30 cellular contexts compared by ENCODE assay signal in the genomic region with DNA sequence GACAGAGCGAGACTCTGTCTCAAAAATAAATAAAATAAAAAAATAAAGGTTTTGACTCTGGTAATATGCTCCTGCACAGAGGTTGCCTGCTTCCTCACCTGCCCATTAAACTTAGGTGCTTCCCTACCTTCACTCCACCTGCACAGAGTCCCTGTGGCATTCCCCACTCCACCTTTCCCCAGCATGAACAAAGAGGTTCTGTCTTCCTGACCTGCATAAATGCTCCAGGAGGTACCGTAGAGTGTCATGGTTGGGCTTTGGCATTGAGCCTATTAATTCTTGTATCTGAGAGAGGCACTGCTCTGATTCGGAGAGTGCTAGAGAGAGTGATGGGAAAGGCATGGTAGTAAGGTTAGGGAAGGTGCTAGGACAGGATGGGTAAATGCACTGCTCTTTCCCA. TPM values are rescaled to one million over a fixed set of nuclear protein-coding genes. Genes with fewer than 3 reads are reported as not detected.
A peak's percentile ranks its signal among the peaks of the same experiment; 100 is the strongest.
DNase-seq lines count a peak whose midpoint lies in the region; ATAC-seq and TF ChIP-seq lines count a peak whose summit lies in the region.
"Had no signal": no experiment of that assay in that cellular context is flagged by ENCODE, and none has a peak within 500 bp of the region (broad histone marks: within the 10 kb centered on the region; RNA-seq: fewer than 3 reads in every experiment).

No MANE protein-coding gene starts in this region.

- H3K4me1 ChIP-seq in body of pancreas (peaks cover 15% of the 10 kb centered on the region), neuronal stem cell (ENCODE audit: control insufficient read depth in 2 of 2, insufficient read depth in 1 of 2, low read depth in 1 of 2, low read length in 2 of 2) (peaks cover 5 to 21% of the 10 kb centered on the region in 2 donors)
- H3K4me1 ChIP-seq: HAP-1 had no signal

- ATAC-seq in body of pancreas (peak; percentile 73), GM19463 (IDR thresholded peaks at IDR 0.05; ENCODE audit: unreplicated experiment) (no peak), HG02571 (IDR thresholded peaks at IDR 0.05; ENCODE audit: unreplicated experiment) (no peak)
- ATAC-seq: esophagus mucosa, left lung, psoas muscle, sciatic nerve had no signal

- H3K27me3 Mint-ChIP-seq in T-helper 1 cell treated with Interleukin-12 subunit alpha and Interleukin-12 subunit beta and Interleukin-4 antibody, amounts not matched to agents 30 μg/mL and 1 μg/mL, for 36 hours (ENCODE audit: low read depth): no peaks in the 10 kb centered on the region
- H3K27me3 Mint-ChIP-seq: activated naive CD4-positive, alpha-beta T cell treated with anti-CD3 and anti-CD28 coated beads, Interleukin-2, amount 10 ng/mL, durations not matched to agents 7 days and 5 days; dendritic cell treated with granulocyte-macrophage colony-stimulating factor and Interleukin-4, amounts not matched to agents 40 ng/mL and 50 ng/mL, for 4 days had no signal

- H3K9me3 Mint-ChIP-seq in T-helper 1 cell treated with Interleukin-12 subunit alpha and Interleukin-12 subunit beta and Interleukin-4 antibody, amounts not matched to agents 30 μg/mL and 1 μg/mL, for 36 hours: no peaks in the 10 kb centered on the region
- H3K9me3 Mint-ChIP-seq: activated naive CD4-positive, alpha-beta T cell treated with anti-CD3 and anti-CD28 coated beads, Interleukin-2, amount 10 ng/mL, durations not matched to agents 7 days and 5 days; activated T-helper 1 cell treated with anti-CD3 and anti-CD28 coated beads, Interleukin-12 subunit alpha, Interleukin-12 subunit beta, Interleukin-2, Interleukin-4 antibody, amounts not matched to agents 30 ng/mL and 10 ng/mL and 1 ng/mL, durations not matched to agents 14 hours and 24 hours and 36 hours; dendritic cell treated with granulocyte-macrophage colony-stimulating factor and Interleukin-4, amounts not matched to agents 40 ng/mL and 50 ng/mL, for 4 days; endodermal cell had no signal

- H3K4me2 ChIP-seq in neuronal stem cell (ENCODE audit: insufficient read depth, low read length, poor library complexity, severe bottlenecking): no peak overlapping the region
- H3K4me2 ChIP-seq: A549 had no signal

- no peak overlapping the region for H3K27ac ChIP-seq in body of pancreas
- H3K27ac ChIP-seq in neuronal stem cell (replicated peaks; ENCODE audit: low read length): no peak overlapping the region
- H3K27ac ChIP-seq: A549, cardiac muscle cell, left lung, psoas muscle, SK-N-MC, tibial artery had no signal

- H2BK5ac ChIP-seq in neuronal stem cell (ENCODE audit: low read length): no peak overlapping the region

- no peak overlapping the region for H2BK15ac ChIP-seq in neuronal stem cell (ENCODE audit: low read length)

- no peak overlapping the region for H2AFZ ChIP-seq in neuronal stem cell (ENCODE audit: low read length)

- no peak overlapping the region for H2AK5ac ChIP-seq in neuronal stem cell (ENCODE audit: low read depth, low read length)

- H3K9me3 ChIP-seq in body of pancreas (no peaks in the 10 kb centered on the region), neuronal stem cell (replicated peaks in 1 of 2; ENCODE audit: control insufficient read depth in 2 of 2, insufficient read depth in 1 of 2, low read depth in 1 of 2, low read length in 2 of 2) (peaks cover 4% of the 10 kb centered on the region in 2 donors)
- H3K9me3 ChIP-seq: A549, HAP-1, left lung, psoas muscle, tibial artery had no signal

- peaks cover 36% of the 10 kb centered on the region for H3K4me1 Mint-ChIP-seq in T-helper 1 cell treated with Interleukin-12 subunit alpha and Interleukin-12 subunit beta and Interleukin-4 antibody, amounts not matched to agents 30 μg/mL and 1 μg/mL, for 36 hours (ENCODE audit: low read depth)

- H3K4me3 Mint-ChIP-seq in T-helper 1 cell treated with Interleukin-12 subunit alpha and Interleukin-12 subunit beta and Interleukin-4 antibody, amounts not matched to agents 30 μg/mL and 1 μg/mL, for 36 hours: peak overlapping the region; percentile 6
- H3K4me3 Mint-ChIP-seq: dendritic cell treated with granulocyte-macrophage colony-stimulating factor and Interleukin-4, amounts not matched to agents 40 ng/mL and 50 ng/mL, for 4 days; endodermal cell had no signal

- H3K4ac ChIP-seq in neuronal stem cell (ENCODE audit: low read length): no peak overlapping the region

- H3K27me3 ChIP-seq in H7 (ENCODE audit: control insufficient read depth, insufficient read depth, low read length): peaks cover 49% of the 10 kb centered on the region
- peaks cover 0 to 17% of the 10 kb centered on the region in 2 donors for H3K27me3 ChIP-seq in body of pancreas
- H3K27me3 ChIP-seq in neuronal stem cell (ENCODE audit: control insufficient read depth in 3 of 3, insufficient read depth in 3 of 3, low read depth in 1 of 3, low read length in 3 of 3): peaks cover 22 to 58% (median 55%) of the 10 kb centered on the region in 3 experiments

- H3K36me3 ChIP-seq in H7 (replicated peaks; ENCODE audit: control insufficient read depth, insufficient read depth, low read length) (peaks cover 2% of the 10 kb centered on the region), body of pancreas (replicated peaks in 1 of 2; ENCODE audit: insufficient read depth in 1 of 2, low read depth in 2 of 2) (no peaks in the 10 kb centered on the region), neuronal stem cell (replicated peaks in 1 of 2; ENCODE audit: control insufficient read depth in 2 of 2, insufficient read depth in 2 of 2, low read length in 2 of 2) (no peaks in the 10 kb centered on the region)
- H3K36me3 ChIP-seq: cardiac muscle cell, HAP-1, tibial artery had no signal

- intact Hi-C loops in body of pancreas (cut with DNase I): no loop called here

- no peak for DNase-seq in T-helper 1 cell
- peak; percentile 13 for DNase-seq in H7
- DNase-seq in body of pancreas: peak in 2 of 4 donors; percentile 37 to 43
- DNase-seq in neuronal stem cell (ENCODE audit: low spot score): no peak
- DNase-seq in dedifferentiated amniotic fluid mesenchymal stem cell (ENCODE audit: extremely low spot score): no peak
- DNase-seq: activated CD4-positive, alpha-beta T cell treated with anti-CD3 and anti-CD28 coated beads, Interleukin-2, amount 50 U/mL, for 48 hours; activated CD8-positive, alpha-beta memory T cell treated with anti-CD3 and anti-CD28 coated beads, Interleukin-2, amount 50 U/mL, for 48 hours; activated naive CD4-positive, alpha-beta T cell treated with anti-CD3 and anti-CD28 coated beads, Interleukin-2, amount 10 ng/mL, durations not matched to agents 7 days and 5 days; aorta; endodermal cell; foreskin fibroblast; islet precursor cell; left lung; mesenchymal stem cell; NCI-H510A; OCI-M1; psoas muscle; T-helper 2 cell; tibial artery had no signal

- H2BK12ac ChIP-seq in neuronal stem cell (ENCODE audit: low read length): peak overlapping the region; percentile 31

- H4K91ac ChIP-seq in neuronal stem cell (ENCODE audit: low read depth, low read length, poor library complexity): no peak overlapping the region

- peaks cover 49% of the 10 kb centered on the region for H3K36me3 Mint-ChIP-seq in T-helper 1 cell treated with Interleukin-12 subunit alpha and Interleukin-12 subunit beta and Interleukin-4 antibody, amounts not matched to agents 30 μg/mL and 1 μg/mL, for 36 hours (ENCODE audit: low read depth)

- H3K9ac ChIP-seq in neuronal stem cell (ENCODE audit: low read depth, low read length, poor library complexity): no peak overlapping the region

- H3K79me1 ChIP-seq in neuronal stem cell (ENCODE audit: low read depth, low read length): no peaks in the 10 kb centered on the region

- 37 to 41% methylated on average over 3 of the region's 3 CpGs for WGBS in body of pancreas, 2 donors
- no CpG with 5 or more reads among the region's 3 CpGs for WGBS in neuronal stem cell (ENCODE audit: extremely low coverage in 2 of 2, insufficient read length in 2 of 2, insufficient replicate concordance in 1 of 2), 2 donors

- H3K4me3 ChIP-seq in H7 (ENCODE audit: insufficient read depth, low read depth, low read length) (no peak overlapping the region), body of pancreas (no peak overlapping the region), neuronal stem cell (ENCODE audit: low read length in 2 of 2) (no peak overlapping the region)
- H3K4me3 ChIP-seq: A549, cardiac muscle cell, HAP-1, left lung, psoas muscle, SK-N-MC, tibial artery had no signal

- no peak for TF ChIP-seq POLR2A in body of pancreas (IDR thresholded peaks at IDR 0.05)

- no peak overlapping the region for H3K23ac ChIP-seq in neuronal stem cell (ENCODE audit: low read depth, low read length, poor library complexity)

- no peak overlapping the region for H3K18ac ChIP-seq in neuronal stem cell (ENCODE audit: low read length)

- H3K14ac ChIP-seq in neuronal stem cell (ENCODE audit: low read length): no peak overlapping the region

- H2BK120ac ChIP-seq in neuronal stem cell (ENCODE audit: low read depth, low read length): no peak overlapping the region

- no peak overlapping the region for H3K27ac Mint-ChIP-seq in T-helper 1 cell treated with Interleukin-12 subunit alpha and Interleukin-12 subunit beta and Interleukin-4 antibody, amounts not matched to agents 30 μg/mL and 1 μg/mL, for 36 hours
- H3K27ac Mint-ChIP-seq: activated naive CD4-positive, alpha-beta T cell treated with anti-CD3 and anti-CD28 coated beads, Interleukin-2, amount 10 ng/mL, durations not matched to agents 7 days and 5 days; dendritic cell treated with granulocyte-macrophage colony-stimulating factor and Interleukin-4, amounts not matched to agents 40 ng/mL and 50 ng/mL, for 4 days; endodermal cell had no signal

- no peak overlapping the region for H4K8ac ChIP-seq in neuronal stem cell (ENCODE audit: low read depth, low read length)

- TF ChIP-seq CTCF in body of pancreas (IDR thresholded peaks at IDR 0.05): no peak

RNA-seq across cellular contexts. Expression of a gene that starts 6.3 kb away (rescaled TPM):
- 2.6 and 6.3 TPM in 2 replicates for total RNA-seq in H7 (2014; rRNA removed; shearing (Covaris generic))
- 10 to 100 TPM in 1 of 2 donors, not detected in 1; 18.9 TPM for total RNA-seq in body of pancreas
- polyA plus RNA-seq in neuronal stem cell (2013, experiment 1 of 2): 0.01 TPM
- 0.07 TPM for polyA plus RNA-seq in neuronal stem cell (2013, experiment 2 of 2)
- polyA plus RNA-seq: cardiac muscle cell had no signal

RNA-seq across cellular contexts. Expression of a gene that starts 13.8 kb away (rescaled TPM):
- 9.7 and 13.1 TPM in 2 replicates for total RNA-seq in H7 (2014; rRNA removed; shearing (Covaris generic))
- 1 to 10 TPM in 1 of 2 donors, not detected in 1; 1.0 TPM for total RNA-seq in body of pancreas
- polyA plus RNA-seq in neuronal stem cell (2013, experiment 1 of 2): 0.28 TPM
- 0.03 TPM for polyA plus RNA-seq in neuronal stem cell (2013, experiment 2 of 2)

RNA-seq across cellular contexts. Expression of a gene that starts 14.5 kb away (rescaled TPM):
- 223 and 297 TPM in 2 replicates for total RNA-seq in H7 (2014; rRNA removed; shearing (Covaris generic))
- 100 to 1,000 TPM in 1 of 2 donors, 10 to 100 TPM in 1; 61.7 to 103 TPM for total RNA-seq in body of pancreas
- polyA plus RNA-seq in neuronal stem cell (2013, experiment 1 of 2): 257 TPM
- polyA plus RNA-seq in neuronal stem cell (2013, experiment 2 of 2): 269 TPM

RNA-seq across cellular contexts. Expression of a gene that starts 18.3 kb away (rescaled TPM):
- total RNA-seq in H7 (2014; rRNA removed; shearing (Covaris generic)): 9.6 and 10.4 TPM in 2 replicates
- not detected for total RNA-seq in body of pancreas
- polyA plus RNA-seq in neuronal stem cell (2013, experiment 1 of 2): 0.24 TPM
- 0.35 TPM for polyA plus RNA-seq in neuronal stem cell (2013, experiment 2 of 2)
- total RNA-seq: aorta, esophagus mucosa, sciatic nerve had no signal
- polyA plus RNA-seq: aorta had no signal

RNA-seq across cellular contexts. Expression of a gene that starts 38.8 kb away (rescaled TPM):
- not detected in 2 replicates for total RNA-seq in H7 (2014; rRNA removed; shearing (Covaris generic))
- total RNA-seq in body of pancreas: not detected
- polyA plus RNA-seq in neuronal stem cell (2013, experiment 1 of 2): 0.11 TPM
- polyA plus RNA-seq in neuronal stem cell (2013, experiment 2 of 2): 0.11 TPM
- total RNA-seq: activated T-helper 1 cell treated with anti-CD3 and anti-CD28 coated beads, Interleukin-12 subunit alpha, Interleukin-12 subunit beta, Interleukin-2, Interleukin-4 antibody, amounts not matched to agents 30 ng/mL and 10 ng/mL and 1 ng/mL, durations not matched to agents 14 hours and 24 hours and 36 hours; aorta; endodermal cell; esophagus mucosa; left lung; sciatic nerve had no signal
- polyA plus RNA-seq: aorta, cardiac muscle cell had no signal
